Comparison of ENCODE assay signal across 23 cellular contexts in genomic region chr1:15983275-15983674, GRCh38. TPM values are rescaled to one million over a fixed set of nuclear protein-coding genes. Genes with fewer than 3 reads are reported as not detected.
"Had no signal": no experiment of that assay in that cellular context is flagged by ENCODE, and none has a peak within 500 bp of the region (broad histone marks: within the 10 kb centered on the region; RNA-seq: fewer than 3 reads in every experiment).

No MANE protein-coding gene starts in this region.

- ATAC-seq: effector memory CD8-positive, alpha-beta T cell; foreskin keratinocyte; left cardiac atrium; natural killer cell; stimulated activated naive B cell treated with anti-CD40 and anti-IgM and Interleukin-4, amounts not matched to agents 10 μg/mL and 1 μg/mL and 100 μg/mL, for 72 hours; stimulated activated naive CD8-positive, alpha-beta T cell treated with anti-CD3 and anti-CD28 coated beads, Interleukin-15, amount 100 ng/mL, for 72 hours had no signal

- H3K9me3 ChIP-seq: esophagus muscularis mucosa, ovary, thoracic aorta, transverse colon had no signal

- DNase-seq: cerebellar nuclear complex; effector memory CD8-positive, alpha-beta T cell; foreskin keratinocyte; kidney; left cardiac atrium; mammary epithelial cell; natural killer cell; ovary; right cardiac atrium; stimulated activated CD4-positive, alpha-beta T cell treated with anti-CD3 and anti-CD28 coated beads, Interleukin-4, amount 100 ng/mL, for 1 hour; stimulated activated naive B cell treated with anti-CD40 and anti-IgM and Interleukin-4, amounts not matched to agents 10 μg/mL and 1 μg/mL and 100 μg/mL, for 72 hours; stimulated activated naive CD8-positive, alpha-beta T cell treated with anti-CD3 and anti-CD28 coated beads, Interleukin-15, amount 100 ng/mL, for 72 hours; transverse colon had no signal

- H3K4me3 ChIP-seq: esophagus muscularis mucosa, ovary, thoracic aorta, transverse colon had no signal

- H3K4me1 ChIP-seq: esophagus muscularis mucosa, transverse colon had no signal

- H3K27ac ChIP-seq: epithelial cell of prostate, esophagus muscularis mucosa, foreskin keratinocyte, ovary, thoracic aorta, transverse colon had no signal

- H3K36me3 ChIP-seq: esophagus muscularis mucosa, ovary, thoracic aorta, transverse colon had no signal

- H3K27me3 ChIP-seq: esophagus muscularis mucosa, foreskin keratinocyte, ovary, transverse colon had no signal

RNA-seq across cellular contexts. Expression of gene SRARP, which starts 20.8 kb away (rescaled TPM):
- total RNA-seq: esophagus muscularis mucosa, foreskin keratinocyte, lower leg skin, mammary epithelial cell, mucosa of gallbladder, myocyte, natural killer cell, neural crest cell, ovary, progenitor cell of endocrine pancreas, subcutaneous adipose tissue, thoracic aorta, transverse colon, ureter had no signal

RNA-seq across cellular contexts. Expression of gene HSPB7, which starts 34.6 kb away (rescaled TPM):
- total RNA-seq: foreskin keratinocyte, natural killer cell, neural crest cell, progenitor cell of endocrine pancreas had no signal

RNA-seq across cellular contexts. Expression of gene CLCNKA, which starts 38.6 kb away (rescaled TPM):
- total RNA-seq: foreskin keratinocyte, mammary epithelial cell, neural crest cell had no signal
